ENCODE assay signal across 21 cellular contexts in genomic region chr17:82801377-82801970, GRCh38. TPM values are rescaled to one million over a fixed set of nuclear protein-coding genes. Genes with fewer than 3 reads are reported as not detected.
DNase-seq lines count a peak whose midpoint lies in the region; ATAC-seq, FAIRE-seq and TF ChIP-seq lines count a peak whose summit lies in the region.
"Had no signal": no experiment of that assay in that cellular context is flagged by ENCODE, and none has a peak within 500 bp of the region (broad histone marks: within the 10 kb centered on the region; RNA-seq: fewer than 3 reads in every experiment).

No MANE protein-coding gene starts in this region.

- no peak for TF ChIP-seq RAD21 in HCT116 (IDR thresholded peaks at IDR 0.05; ENCODE audit: low read depth)

- H3K9me3 ChIP-seq in HCT116 (ENCODE audit: control insufficient read depth in 1 of 2, insufficient read depth in 1 of 2, low read depth in 1 of 2, low read length in 2 of 2) (no peaks in the 10 kb centered on the region), trophoblast cell (ENCODE audit: insufficient read depth, low read depth, low read length) (peaks cover 16% of the 10 kb centered on the region), kidney (ENCODE audit: control insufficient read depth in 1 of 2, low read length in 2 of 2) (no peaks in the 10 kb centered on the region)
- H3K9me3 ChIP-seq: SJSA1 had no signal

- no peak overlapping the region for H3K4ac ChIP-seq in trophoblast cell (ENCODE audit: low read depth, low read length)

- H3K9ac ChIP-seq in HCT116 (ENCODE audit: low read length) (no peak overlapping the region), trophoblast cell (ENCODE audit: low read length) (no peak overlapping the region), kidney (ENCODE audit: low read length in 2 of 2) (no peak overlapping the region)

- no peak overlapping the region for H3K18ac ChIP-seq in trophoblast cell (ENCODE audit: low read length)

- 0 out of 2 replicates have a peak, but pooled peaks cover 4% of the 10 kb centered on the region for H4K20me1 ChIP-seq in HCT116 (ENCODE audit: insufficient read depth)

- H3K36me3 Mint-ChIP-seq in activated naive CD4-positive, alpha-beta T cell treated with anti-CD3 and anti-CD28 coated beads, Interleukin-2, amount 10 ng/mL, durations not matched to agents 7 days and 5 days = peaks cover 24% of the 10 kb centered on the region
- H3K36me3 Mint-ChIP-seq in activated naive CD4-positive, alpha-beta T cell treated with anti-CD3 and anti-CD28 coated beads for 36 hours (ENCODE audit: low read depth) = peaks cover 14% of the 10 kb centered on the region
- peaks cover 20% of the 10 kb centered on the region for H3K36me3 Mint-ChIP-seq in glutamatergic neuron (ENCODE audit: unreplicated experiment)

- no peak overlapping the region for H4K12ac ChIP-seq in trophoblast cell (ENCODE audit: low read depth, low read length)

- no peaks in the 10 kb centered on the region for H3K27me3 Mint-ChIP-seq in activated naive CD4-positive, alpha-beta T cell treated with anti-CD3 and anti-CD28 coated beads, Interleukin-2, amount 10 ng/mL, durations not matched to agents 7 days and 5 days
- H3K27me3 Mint-ChIP-seq in activated naive CD4-positive, alpha-beta T cell treated with anti-CD3 and anti-CD28 coated beads for 36 hours (ENCODE audit: low read depth) = no peaks in the 10 kb centered on the region
- peaks cover 6% of the 10 kb centered on the region for H3K27me3 Mint-ChIP-seq in glutamatergic neuron (ENCODE audit: unreplicated experiment)
- H3K27me3 Mint-ChIP-seq: CD4-positive, alpha-beta T cell; IgD-negative memory B cell had no signal

- TF ChIP-seq CTCF in HCT116 (IDR thresholded peaks at IDR 0.05 in 2 of 3, conservative IDR thresholded peaks at IDR 0.05 in 1 of 3; ENCODE audit: borderline replicate concordance in 1 of 3, insufficient read depth in 1 of 3, low read depth in 2 of 3, low read length in 2 of 3) (no peak), glutamatergic neuron (IDR thresholded peaks at IDR 0.05; ENCODE audit: partially characterized antibody, unreplicated experiment) (no peak), kidney (IDR thresholded peaks at IDR 0.05; ENCODE audit: borderline replicate concordance, extremely low read depth, insufficient read depth) (no peak)

- H4K91ac ChIP-seq in trophoblast cell (ENCODE audit: low read depth, low read length) = no peak overlapping the region

- WGBS in trophoblast cell (ENCODE audit: extremely low coverage, insufficient coverage, insufficient read length) = no CpG with 5 or more reads among the region's 63 CpGs

- peaks cover 34% of the 10 kb centered on the region for H3K79me2 ChIP-seq in HCT116 (ENCODE audit: insufficient read depth, low read length)
- H3K79me2 ChIP-seq in trophoblast cell (ENCODE audit: control insufficient read depth, insufficient read depth, low read length, poor library complexity) = no peaks in the 10 kb centered on the region

- RAD21 ChIA-PET in HCT116 (lab: Charles Lee; ENCODE audit: low non-redundant PET in 1 of 2, low total read pairs in 2 of 2, uncharacterized antibody in 2 of 2, unreplicated experiment in 2 of 2) = no interaction called here

- H3K14ac ChIP-seq in trophoblast cell (ENCODE audit: low read length) = no peak overlapping the region

- H3K36me3 ChIP-seq in HCT116 (ENCODE audit: control insufficient read depth in 1 of 2, insufficient read depth in 2 of 2, low read length in 2 of 2) (peaks cover 3 to 13% of the 10 kb centered on the region in 2 experiments; a peak in 2 of 4 replicates), trophoblast cell (ENCODE audit: control insufficient read depth in 1 of 2, insufficient read depth in 2 of 2, low read length in 2 of 2) (peaks cover 13 to 14% of the 10 kb centered on the region in 2 experiments), kidney (ENCODE audit: control insufficient read depth in 1 of 2, insufficient read depth in 2 of 2, low read length in 2 of 2) (peaks cover 3 to 5% of the 10 kb centered on the region in 2 donors)

- intact Hi-C loops in activated naive CD4-positive, alpha-beta T cell treated with anti-CD3 and anti-CD28 coated beads for 36 hours (cut with micrococcal nuclease) = no loop called here
- intact Hi-C loops in HCT116 (cut with micrococcal nuclease) = no loop called here
- intact Hi-C loops in kidney (cut with DNase I) = loop anchor here (10.0 kb wide), 1 partner anchor 113 kb away; no protein-coding TSS in a partner anchor

- H3K27me3 ChIP-seq in HCT116 (ENCODE audit: insufficient read depth, low read length) (no peaks in the 10 kb centered on the region), trophoblast cell (ENCODE audit: insufficient read depth, low read length) (no peaks in the 10 kb centered on the region)
- H3K27me3 ChIP-seq: SJSA1 had no signal

- TF ChIP-seq POLR2A in HCT116 (IDR thresholded peaks at IDR 0.05; ENCODE audit: borderline replicate concordance, extremely low read depth, insufficient read depth, insufficient read length) = no peak

- POLR2A ChIA-PET in HCT116 (lab: Charles Lee) = no interaction called here

- H3K9me2 ChIP-seq in HCT116 (ENCODE audit: insufficient read depth) = no peaks in the 10 kb centered on the region

- H3K4me2 ChIP-seq in HCT116 (ENCODE audit: low read length) (no peak overlapping the region), trophoblast cell (ENCODE audit: low read length) (no peak overlapping the region)

- H3K23ac ChIP-seq in trophoblast cell (ENCODE audit: low read length) = no peak overlapping the region

- no peak for DNase-seq in activated naive CD4-positive, alpha-beta T cell treated with anti-CD3 and anti-CD28 coated beads, Interleukin-2, amount 10 ng/mL, durations not matched to agents 7 days and 5 days
- DNase-seq in activated naive CD4-positive, alpha-beta T cell treated with anti-CD3 and anti-CD28 coated beads for 36 hours = no peak
- DNase-seq in HCT116 (ENCODE audit: low read depth, low spot score) = no peak
- DNase-seq in glutamatergic neuron = no peak
- DNase-seq in trophoblast cell = no peak
- no peak for DNase-seq in NCI-H1417 treated with DMSO at 0.1 percent for 48 hours (lab: John Stamatoyannopoulos, UW)
- DNase-seq in NCI-H345 treated with DMSO at 0.1 percent for 48 hours (lab: John Stamatoyannopoulos, UW; ENCODE audit: unreplicated experiment) = no peak
- no peak for DNase-seq in kidney
- DNase-seq: CD4-positive, alpha-beta T cell; DMS79 treated with DMSO at 0.1 percent for 48 hours; H9; NCI-H146; NCI-H2227 treated with DMSO at 0.1 percent for 48 hours; NCI-H526 treated with DMSO at 0.1 percent for 48 hours; NK-92 treated with Interleukin-12 subunit alpha and Interleukin-12 subunit beta, amount 100 ng/mL, for 24 hours; OCI-M1 had no signal

- no peak overlapping the region for H2BK5ac ChIP-seq in trophoblast cell (ENCODE audit: low read depth, low read length, poor library complexity)

- no peak overlapping the region for H3K4me3 ChIP-seq in HCT116 (replicated peaks in 1 of 2; ENCODE audit: low read depth in 1 of 2, low read length in 2 of 2)
- peak overlapping the region; percentile 53 for H3K4me3 ChIP-seq in trophoblast cell (ENCODE audit: low read depth, low read length)
- no peak overlapping the region for H3K4me3 ChIP-seq in kidney (ENCODE audit: low read length in 2 of 2)

- no peak for FAIRE-seq in kidney (lab: Jason Lieb, UNC)
- FAIRE-seq: A204.1, D721Med, G401.6 had no signal

- no peak overlapping the region for H2AK5ac ChIP-seq in trophoblast cell (ENCODE audit: low read length)

- H3K27ac ChIP-seq in HCT116 (ENCODE audit: low read depth, low read length) (peak overlapping the region; percentile 44; the same call in 1 of the 2 replicates), trophoblast cell (ENCODE audit: low read depth, low read length) (no peak overlapping the region), kidney (ENCODE audit: low read depth in 2 of 2, low read length in 2 of 2) (no peak overlapping the region)
- H3K27ac ChIP-seq: SJSA1 had no signal

- H3K27ac Mint-ChIP-seq in activated naive CD4-positive, alpha-beta T cell treated with anti-CD3 and anti-CD28 coated beads, Interleukin-2, amount 10 ng/mL, durations not matched to agents 7 days and 5 days = peak overlapping the region; percentile 38
- H3K27ac Mint-ChIP-seq in activated naive CD4-positive, alpha-beta T cell treated with anti-CD3 and anti-CD28 coated beads for 36 hours = no peak overlapping the region
- H3K27ac Mint-ChIP-seq in glutamatergic neuron (ENCODE audit: unreplicated experiment) = peak overlapping the region; percentile 26
- H3K27ac Mint-ChIP-seq: CD4-positive, alpha-beta T cell; IgD-negative memory B cell had no signal

- no TSS peak for BruUV-seq in HCT116 (replicated peaks; lab: Mats Ljungman, UMichigan)

- H3K9me3 Mint-ChIP-seq in activated naive CD4-positive, alpha-beta T cell treated with anti-CD3 and anti-CD28 coated beads, Interleukin-2, amount 10 ng/mL, durations not matched to agents 7 days and 5 days = peaks cover 10% of the 10 kb centered on the region
- peaks cover 3% of the 10 kb centered on the region for H3K9me3 Mint-ChIP-seq in activated naive CD4-positive, alpha-beta T cell treated with anti-CD3 and anti-CD28 coated beads for 36 hours
- H3K9me3 Mint-ChIP-seq in glutamatergic neuron (ENCODE audit: unreplicated experiment) = peaks cover 11% of the 10 kb centered on the region
- H3K9me3 Mint-ChIP-seq: CD4-positive, alpha-beta T cell had no signal

- H3K4me1 ChIP-seq in HCT116 (ENCODE audit: control insufficient read depth in 1 of 2, insufficient read depth in 2 of 2, low read length in 2 of 2) (no peaks in the 10 kb centered on the region), trophoblast cell (ENCODE audit: control insufficient read depth in 1 of 2, insufficient read depth in 2 of 2, low read length in 2 of 2) (no peaks in the 10 kb centered on the region), kidney (ENCODE audit: control insufficient read depth in 1 of 2, insufficient read depth in 1 of 2, low read depth in 1 of 2, low read length in 2 of 2) (no peaks in the 10 kb centered on the region)

- no peak overlapping the region for H4K8ac ChIP-seq in trophoblast cell (ENCODE audit: low read depth, low read length)

- H3K4me3 Mint-ChIP-seq in activated naive CD4-positive, alpha-beta T cell treated with anti-CD3 and anti-CD28 coated beads, Interleukin-2, amount 10 ng/mL, durations not matched to agents 7 days and 5 days = no peak overlapping the region
- no peak overlapping the region for H3K4me3 Mint-ChIP-seq in activated naive CD4-positive, alpha-beta T cell treated with anti-CD3 and anti-CD28 coated beads for 36 hours
- H3K4me3 Mint-ChIP-seq in glutamatergic neuron (ENCODE audit: unreplicated experiment) = no peak overlapping the region
- H3K4me3 Mint-ChIP-seq: CD4-positive, alpha-beta T cell; H9; IgD-negative memory B cell had no signal

- no peaks in the 10 kb centered on the region for H3K79me1 ChIP-seq in trophoblast cell (ENCODE audit: low read length)

- no peaks in the 10 kb centered on the region for H3K4me1 Mint-ChIP-seq in activated naive CD4-positive, alpha-beta T cell treated with anti-CD3 and anti-CD28 coated beads, Interleukin-2, amount 10 ng/mL, durations not matched to agents 7 days and 5 days
- peaks cover 2% of the 10 kb centered on the region for H3K4me1 Mint-ChIP-seq in activated naive CD4-positive, alpha-beta T cell treated with anti-CD3 and anti-CD28 coated beads for 36 hours (ENCODE audit: low read depth)
- H3K4me1 Mint-ChIP-seq in glutamatergic neuron (ENCODE audit: low read depth, unreplicated experiment) = peaks cover 6% of the 10 kb centered on the region

- ATAC-seq in HCT116 = no peak

- H2BK120ac ChIP-seq in trophoblast cell (ENCODE audit: insufficient read depth, low read length, poor library complexity) = no peak overlapping the region

- no peak overlapping the region for H2BK12ac ChIP-seq in trophoblast cell (ENCODE audit: low read length)

- H2AFZ ChIP-seq in HCT116 (ENCODE audit: low read depth, low read length, poor library complexity, severe bottlenecking) (no peak overlapping the region), trophoblast cell (ENCODE audit: insufficient read depth, low read length, poor library complexity) (no peak overlapping the region)

- CTCF ChIA-PET in activated naive CD4-positive, alpha-beta T cell treated with anti-CD3 and anti-CD28 coated beads, Interleukin-2, amount 10 ng/mL, durations not matched to agents 7 days and 5 days (lab: Charles Lee) = interaction anchor here (0.9 kb wide), 1 partner anchor 12 kb away, joined by 3 read pairs; no protein-coding TSS in a partner anchor
- CTCF ChIA-PET in activated naive CD4-positive, alpha-beta T cell treated with anti-CD3 and anti-CD28 coated beads for 36 hours (lab: Charles Lee) = no interaction called here
- CTCF ChIA-PET in HCT116 (lab: Charles Lee) = no interaction called here

RNA-seq across cellular contexts. Expression of gene ZNF750, which starts 38.3 kb away (rescaled TPM):
- not detected for total RNA-seq in activated naive CD4-positive, alpha-beta T cell treated with anti-CD3 and anti-CD28 coated beads for 36 hours
- not detected for total RNA-seq in HCT116 (2021; ENCODE audit: unreplicated experiment)
- polyA plus RNA-seq in HCT116 (2012) = 0.04 and 0.05 TPM in 2 replicates
- total RNA-seq in glutamatergic neuron (ENCODE audit: unreplicated experiment) = 1.4 TPM
- polyA plus RNA-seq in trophoblast cell (2013) = 28.8 and 29.8 TPM in 2 replicates
- 0.25 TPM for total RNA-seq in kidney
- 0.30 TPM for polyA plus RNA-seq in kidney (ENCODE audit: insufficient read depth, low read depth, low replicate concordance)
- total RNA-seq: CD4-positive, alpha-beta T cell; H9; SJSA1 had no signal
- polyA plus RNA-seq: IgD-negative memory B cell had no signal

RNA-seq across cellular contexts. Expression of gene TBCD, which starts 49.6 kb away (rescaled TPM):
- total RNA-seq in activated naive CD4-positive, alpha-beta T cell treated with anti-CD3 and anti-CD28 coated beads for 36 hours = 10 to 100 TPM; 71.8 to 75.3 TPM
- total RNA-seq in HCT116 (2021; ENCODE audit: unreplicated experiment) (152 TPM), glutamatergic neuron (ENCODE audit: unreplicated experiment) (118 TPM), kidney (72.8 TPM)
- 140 and 154 TPM in 2 replicates for polyA plus RNA-seq in HCT116 (2012)
- 29.8 and 31.3 TPM in 2 replicates for polyA plus RNA-seq in trophoblast cell (2013)
- 78.7 TPM for polyA plus RNA-seq in kidney (ENCODE audit: insufficient read depth, low read depth, low replicate concordance)
